Comparison of ENCODE assay signal across 9 cellular contexts in the genomic region with DNA sequence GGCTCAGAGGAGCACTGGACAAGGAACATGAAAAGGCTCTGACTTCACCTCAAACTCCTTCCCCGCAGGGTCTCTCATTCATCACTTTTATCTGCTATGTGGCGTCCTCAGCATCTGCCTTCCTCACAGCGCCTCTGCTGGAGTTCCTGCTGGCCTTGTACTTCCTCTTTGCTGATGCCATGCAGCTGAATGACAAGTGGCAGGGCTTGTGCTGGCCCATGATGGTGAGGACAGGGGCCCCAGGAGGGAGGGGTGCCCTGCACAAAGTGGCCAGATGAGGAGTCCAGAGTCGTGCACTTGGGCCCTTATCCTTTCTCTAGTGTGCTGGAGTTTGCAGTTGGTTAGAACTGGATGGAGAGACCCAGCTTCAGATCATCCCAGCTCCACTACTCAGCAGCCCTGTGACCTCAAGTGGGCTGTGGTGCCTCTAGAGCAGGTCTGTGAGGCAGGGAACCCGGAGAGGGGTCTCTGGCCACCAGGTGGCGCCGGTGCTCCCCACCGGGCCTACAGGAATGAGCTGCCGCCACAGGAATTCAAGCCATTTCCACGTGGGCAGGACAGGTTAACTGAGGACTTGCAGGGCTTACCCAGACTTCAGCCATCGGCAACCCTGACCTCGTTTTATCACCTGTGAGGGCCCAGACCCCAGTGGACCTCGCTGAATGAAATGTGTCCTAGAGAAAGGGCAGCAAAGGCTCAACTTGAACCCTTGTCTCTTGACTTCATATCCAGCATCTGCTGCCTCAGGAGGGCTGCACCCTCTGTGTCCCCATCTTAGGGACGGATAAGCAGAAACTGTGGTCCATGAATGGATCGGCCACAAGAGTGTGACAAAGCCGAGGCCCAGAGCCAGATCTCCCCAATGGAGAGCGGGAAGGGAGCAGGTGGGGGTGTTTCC. TPM values are rescaled to one million over a fixed set of nuclear protein-coding genes. Genes with fewer than 3 reads are reported as not detected.
DNase-seq lines count a peak whose midpoint lies in the region; ATAC-seq and TF ChIP-seq lines count a peak whose summit lies in the region.
"Had no signal": no experiment of that assay in that cellular context is flagged by ENCODE, and none has a peak within 500 bp of the region (broad histone marks: within the 10 kb centered on the region; RNA-seq: fewer than 3 reads in every experiment).

No MANE protein-coding gene starts in this region.

- no peaks in the 10 kb centered on the region for H3K9me3 Mint-ChIP-seq in activated naive CD4-positive, alpha-beta T cell treated with anti-CD3 and anti-CD28 coated beads, Interleukin-2, amount 50 U/mL, for 72 hours

- no peak overlapping the region for H3K27ac ChIP-seq in upper lobe of right lung

- peak; percentile 35 to 55 for ATAC-seq in activated naive CD4-positive, alpha-beta T cell treated with anti-CD3 and anti-CD28 coated beads, Interleukin-2, amount 50 U/mL, for 72 hours
- peak; percentile 61 for ATAC-seq in Right ventricle myocardium superior (ENCODE audit: poor library complexity)
- peak; percentile 79 for ATAC-seq in upper lobe of right lung

- H3K27me3 ChIP-seq in upper lobe of right lung: no peaks in the 10 kb centered on the region

- no peaks in the 10 kb centered on the region for H3K9me3 ChIP-seq in upper lobe of right lung

- peaks cover 5% of the 10 kb centered on the region in 2 donors for H3K36me3 Mint-ChIP-seq in activated naive CD4-positive, alpha-beta T cell treated with anti-CD3 and anti-CD28 coated beads, Interleukin-2, amount 50 U/mL, for 72 hours
- H3K36me3 Mint-ChIP-seq: IgD-negative memory B cell had no signal

- peak; percentile 89 for TF ChIP-seq CTCF in upper lobe of right lung (IDR thresholded peaks at IDR 0.05)

- H3K36me3 ChIP-seq in upper lobe of right lung: peaks cover 39% of the 10 kb centered on the region

- H3K4me3 ChIP-seq in upper lobe of right lung: no peak overlapping the region

- H3K4me1 ChIP-seq in upper lobe of right lung: peaks cover 15% of the 10 kb centered on the region

- peak; percentile 81 for DNase-seq in Ammon's horn (ENCODE audit: low spot score)
- DNase-seq in GM19240 (ENCODE audit: insufficient read length, low spot score): peak; percentile 83
- peak; percentile 87 for DNase-seq in LoVo (ENCODE audit: low spot score)
- peak; percentile 73 for DNase-seq in SKM-1 treated with dmso at 0.1 percent for 144 hours (lab: John Stamatoyannopoulos, UW; ENCODE audit: unreplicated experiment)
- peak; percentile 81 to 92 for DNase-seq in activated naive CD4-positive, alpha-beta T cell treated with anti-CD3 and anti-CD28 coated beads, Interleukin-2, amount 50 U/mL, for 72 hours (ENCODE audit: low spot score in 2 of 2)
- DNase-seq in Right ventricle myocardium superior: peak; percentile 93
- DNase-seq in posterior vena cava (ENCODE audit: low spot score): peak; percentile 94
- DNase-seq in upper lobe of right lung: peak; percentile 93

- H3K27ac Mint-ChIP-seq in activated naive CD4-positive, alpha-beta T cell treated with anti-CD3 and anti-CD28 coated beads, Interleukin-2, amount 50 U/mL, for 72 hours: peak overlapping the region in 1 of 2 donors; percentile 29
- H3K27ac Mint-ChIP-seq: IgD-negative memory B cell had no signal

- intact Hi-C loops in Right ventricle myocardium superior (cut with DNase I) (loop anchor here (5.0 kb wide), 1 partner anchor 259 kb away; no protein-coding TSS in a partner anchor), posterior vena cava (cut with DNase I) (loop anchor here (5.0 to 10.0 kb wide), 4 partner anchors 191 to 266 kb away; no protein-coding TSS in a partner anchor), upper lobe of right lung (cut with DNase I) (no loop called here)

RNA-seq across cellular contexts. Expression of a gene that starts 4.0 kb away (rescaled TPM):
- 10 to 100 TPM; 40.0 to 74.0 TPM for total RNA-seq in activated naive CD4-positive, alpha-beta T cell treated with anti-CD3 and anti-CD28 coated beads, Interleukin-2, amount 50 U/mL, for 72 hours
- total RNA-seq in Right ventricle myocardium superior (10.1 TPM), posterior vena cava (10 to 100 TPM; 25.8 to 29.7 TPM), upper lobe of right lung (38.1 TPM)

RNA-seq across cellular contexts. Expression of a gene that starts 29.2 kb away (rescaled TPM):
- total RNA-seq in activated naive CD4-positive, alpha-beta T cell treated with anti-CD3 and anti-CD28 coated beads, Interleukin-2, amount 50 U/mL, for 72 hours: 1 to 10 TPM in 1 of 2 donors, under 1 TPM in 1; 0.87 to 1.1 TPM
- total RNA-seq in Right ventricle myocardium superior: 0.46 TPM
- under 1 TPM in 1 of 2 donors, not detected in 1; 0.38 TPM for total RNA-seq in posterior vena cava
- 3.1 TPM for total RNA-seq in upper lobe of right lung

RNA-seq across cellular contexts. Expression of a gene that starts 42.3 kb away (rescaled TPM):
- total RNA-seq in activated naive CD4-positive, alpha-beta T cell treated with anti-CD3 and anti-CD28 coated beads, Interleukin-2, amount 50 U/mL, for 72 hours: 10 to 100 TPM; 13.0 to 13.1 TPM
- total RNA-seq in Right ventricle myocardium superior (1.3 TPM), posterior vena cava (1 to 10 TPM; 2.1 to 3.1 TPM), upper lobe of right lung (8.4 TPM)

RNA-seq across cellular contexts. Expression of a gene that starts 56.1 kb away (rescaled TPM):
- 100 to 1,000 TPM; 117 to 136 TPM for total RNA-seq in activated naive CD4-positive, alpha-beta T cell treated with anti-CD3 and anti-CD28 coated beads, Interleukin-2, amount 50 U/mL, for 72 hours
- 10.4 TPM for total RNA-seq in Right ventricle myocardium superior
- total RNA-seq in posterior vena cava: 10 to 100 TPM; 22.0 to 25.4 TPM
- total RNA-seq in upper lobe of right lung: 57.6 TPM

RNA-seq across cellular contexts. Expression of a gene that starts 58.6 kb away (rescaled TPM):
- total RNA-seq in activated naive CD4-positive, alpha-beta T cell treated with anti-CD3 and anti-CD28 coated beads, Interleukin-2, amount 50 U/mL, for 72 hours: 1 to 10 TPM; 2.7 to 9.1 TPM
- 19.5 TPM for total RNA-seq in Right ventricle myocardium superior
- total RNA-seq in posterior vena cava: 10 to 100 TPM; 23.6 to 37.2 TPM
- total RNA-seq in upper lobe of right lung: 36.1 TPM
